Comparison of ENCODE assay signal across 8 cellular contexts in the genomic region with DNA sequence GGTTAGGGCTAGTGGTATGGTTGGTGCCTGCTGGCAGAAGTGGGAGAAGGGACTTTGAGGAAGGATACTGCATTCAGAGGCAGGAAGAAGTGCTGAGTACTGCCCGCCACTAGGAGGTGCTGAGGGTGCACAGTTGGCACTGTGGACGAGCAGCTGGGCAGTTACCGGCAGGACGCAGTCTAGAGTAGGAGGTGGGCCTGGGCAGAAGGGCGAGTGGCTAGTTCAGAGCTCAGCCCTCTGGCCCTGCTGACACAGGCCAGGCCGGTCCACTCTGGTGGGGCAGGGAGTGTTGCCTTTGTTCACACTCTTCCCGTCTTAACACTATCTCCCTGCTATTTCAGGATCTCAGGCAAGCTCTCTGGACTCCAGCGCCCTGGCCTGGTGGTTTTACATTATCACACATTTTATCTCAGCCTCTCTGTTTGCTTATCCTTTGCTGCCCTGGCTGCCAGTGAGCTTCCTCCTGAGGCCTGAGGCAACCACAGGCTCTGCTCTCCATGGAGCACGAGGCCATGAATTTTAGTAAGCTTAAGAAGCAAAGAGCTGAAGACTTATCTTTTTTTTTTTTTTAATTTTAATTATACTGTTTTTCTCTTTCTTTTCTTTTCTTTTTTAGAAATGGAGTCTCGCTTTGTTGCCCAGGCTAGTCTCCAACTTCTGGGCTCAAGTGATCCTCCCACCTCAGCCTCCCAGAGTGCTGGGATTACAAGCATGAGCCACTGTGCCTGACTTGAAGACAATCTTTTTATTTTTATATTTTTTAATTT. TPM values are rescaled to one million over a fixed set of nuclear protein-coding genes. Genes with fewer than 3 reads are reported as not detected.
DNase-seq lines count a peak whose midpoint lies in the region; ATAC-seq, FAIRE-seq and TF ChIP-seq lines count a peak whose summit lies in the region.

No MANE protein-coding gene starts in this region.

- H3K9ac ChIP-seq in OCI-LY3 (ENCODE audit: low read length) (no peak overlapping the region), neural cell (ENCODE audit: low read length) (no peak overlapping the region)

- POLR2A ChIA-PET in Caco-2 (lab: Charles Lee) = interaction anchor here (0.6 to 1.0 kb wide), 4 partner anchors 20 to 243 kb away, joined by 3 to 6 read pairs (median 6); no protein-coding TSS in a partner anchor

- H3K4me3 ChIP-seq in Caco-2 (ENCODE audit: low read depth, low read length) (no peak overlapping the region), OCI-LY3 (ENCODE audit: low read length) (no peak overlapping the region), neural cell (ENCODE audit: low read length) (no peak overlapping the region), suprapubic skin (no peak overlapping the region)

- DNase-seq in Caco-2 = peak; percentile 83 to 89
- peak; percentile 7 for DNase-seq in HS-27A (ENCODE audit: low read depth)
- peak; percentile 13 for DNase-seq in activated T-helper 2 cell treated with anti-CD3 and anti-CD28 coated beads, Interferon-gamma antibody, Interleukin-2, Interleukin-4, amounts not matched to agents 10 μg/mL and 5 μg/mL and 100 μg/mL, durations not matched to agents 14 hours and 24 hours and 36 hours (ENCODE audit: low spot score)
- peak; percentile 35 to 78 for DNase-seq in frontal cortex (ENCODE audit: low spot score in 2 of 2)
- DNase-seq in suprapubic skin (ENCODE audit: low spot score in 2 of 2) = peak; percentile 78 to 87

- H3K4me2 ChIP-seq in OCI-LY3 (ENCODE audit: low read length) (no peak overlapping the region), neural cell (ENCODE audit: low read length) (no peak overlapping the region)

- peak; percentile 89 to 94 for TF ChIP-seq CTCF in Caco-2 (IDR thresholded peaks at IDR 0.05; ENCODE audit: insufficient read depth in 1 of 2, low read depth in 1 of 2, low read length in 1 of 2, severe bottlenecking in 1 of 2, unreplicated experiment in 1 of 2)
- TF ChIP-seq CTCF in OCI-LY3 (IDR thresholded peaks at IDR 0.05; ENCODE audit: low read depth, low read length) = peak; percentile 81
- peak; percentile 68 for TF ChIP-seq CTCF in neural cell (IDR thresholded peaks at IDR 0.05; ENCODE audit: poor library complexity, severe bottlenecking)
- peak; percentile 37 to 78 for TF ChIP-seq CTCF in suprapubic skin (IDR thresholded peaks at IDR 0.05)

- CTCF ChIA-PET in Caco-2 (lab: Charles Lee) = interaction anchor here (0.6 to 1.7 kb wide), 34 partner anchors 9 to 217 kb away, joined by 3 to 36 read pairs (median 4); a partner anchor contains a TSS

- no peaks in the 10 kb centered on the region for H3K27me3 Mint-ChIP-seq in Caco-2 (ENCODE audit: insufficient read depth, unreplicated experiment)
- no peaks in the 10 kb centered on the region for H3K27me3 Mint-ChIP-seq in activated T-helper 2 cell treated with anti-CD3 and anti-CD28 coated beads, Interferon-gamma antibody, Interleukin-2, Interleukin-4, amounts not matched to agents 10 μg/mL and 5 μg/mL and 100 μg/mL, durations not matched to agents 14 hours and 24 hours and 36 hours (ENCODE audit: low read depth)

- no peak overlapping the region for H2AFZ ChIP-seq in OCI-LY3 (ENCODE audit: low read depth, low read length)
- no peak overlapping the region for H2AFZ ChIP-seq in neural cell (ENCODE audit: low read depth, low read length)

- FAIRE-seq in frontal cortex (lab: Jason Lieb, UNC) = no peak

- peaks cover 37% of the 10 kb centered on the region for H3K36me3 Mint-ChIP-seq in Caco-2 (ENCODE audit: insufficient read depth, unreplicated experiment)
- peaks cover 41% of the 10 kb centered on the region for H3K36me3 Mint-ChIP-seq in activated T-helper 2 cell treated with anti-CD3 and anti-CD28 coated beads, Interferon-gamma antibody, Interleukin-2, Interleukin-4, amounts not matched to agents 10 μg/mL and 5 μg/mL and 100 μg/mL, durations not matched to agents 14 hours and 24 hours and 36 hours (ENCODE audit: low read depth)

- no peak for ATAC-seq in GM18861 (IDR thresholded peaks at IDR 0.05; ENCODE audit: unreplicated experiment)

- H3K9me2 ChIP-seq in neural cell (ENCODE audit: insufficient read depth, low read length) = no peaks in the 10 kb centered on the region

- H3F3A ChIP-seq in neural cell (ENCODE audit: insufficient read depth, low read length, poor library complexity, severe bottlenecking) = no peaks in the 10 kb centered on the region

- BruUV-seq in Caco-2 (replicated peaks; lab: Mats Ljungman, UMichigan) = no TSS peak

- H4K20me1 ChIP-seq in OCI-LY3 (ENCODE audit: insufficient read depth, low read length) (no peaks in the 10 kb centered on the region), neural cell (ENCODE audit: insufficient read depth) (no peaks in the 10 kb centered on the region)

- TF ChIP-seq RAD21 in neural cell (conservative IDR thresholded peaks at IDR 0.05) = peak; percentile 67

- TF ChIP-seq EP300 in neural cell (conservative IDR thresholded peaks at IDR 0.05; ENCODE audit: poor library complexity, severe bottlenecking) (no peak), suprapubic skin (IDR thresholded peaks at IDR 0.05) (no peak)

- peak overlapping the region; percentile 97 for H3K27ac Mint-ChIP-seq in Caco-2 (ENCODE audit: unreplicated experiment)
- H3K27ac Mint-ChIP-seq in activated T-helper 2 cell treated with anti-CD3 and anti-CD28 coated beads, Interferon-gamma antibody, Interleukin-2, Interleukin-4, amounts not matched to agents 10 μg/mL and 5 μg/mL and 100 μg/mL, durations not matched to agents 14 hours and 24 hours and 36 hours = no peak overlapping the region

- H3K9me3 Mint-ChIP-seq in Caco-2 (ENCODE audit: unreplicated experiment) = no peaks in the 10 kb centered on the region
- H3K9me3 Mint-ChIP-seq in activated T-helper 2 cell treated with anti-CD3 and anti-CD28 coated beads, Interferon-gamma antibody, Interleukin-2, Interleukin-4, amounts not matched to agents 10 μg/mL and 5 μg/mL and 100 μg/mL, durations not matched to agents 14 hours and 24 hours and 36 hours = no peaks in the 10 kb centered on the region

- H3K27me3 ChIP-seq in Caco-2 (replicated peaks; ENCODE audit: control insufficient read depth, insufficient read depth, low read length) (no peaks in the 10 kb centered on the region), OCI-LY3 (ENCODE audit: low read depth, low read length) (no peaks in the 10 kb centered on the region), neural cell (ENCODE audit: insufficient read depth, low read depth, low read length) (no peaks in the 10 kb centered on the region), suprapubic skin (no peaks in the 10 kb centered on the region)

- intact Hi-C loops in Caco-2 (cut with micrococcal nuclease; ENCODE audit: unreplicated experiment) = loop anchor here (1.0 to 10.0 kb wide), 6 partner anchors 18 to 117 kb away; a partner anchor contains a TSS
- intact Hi-C loops in activated T-helper 2 cell treated with anti-CD3 and anti-CD28 coated beads, Interferon-gamma antibody, Interleukin-2, Interleukin-4, amounts not matched to agents 10 μg/mL and 5 μg/mL and 100 μg/mL, durations not matched to agents 14 hours and 24 hours and 36 hours (cut with micrococcal nuclease) = no loop called here

- peaks cover 16% of the 10 kb centered on the region for H3K4me1 Mint-ChIP-seq in Caco-2 (ENCODE audit: low read depth, unreplicated experiment)
- H3K4me1 Mint-ChIP-seq in activated T-helper 2 cell treated with anti-CD3 and anti-CD28 coated beads, Interferon-gamma antibody, Interleukin-2, Interleukin-4, amounts not matched to agents 10 μg/mL and 5 μg/mL and 100 μg/mL, durations not matched to agents 14 hours and 24 hours and 36 hours (ENCODE audit: low read depth) = no peaks in the 10 kb centered on the region

- H3K79me2 ChIP-seq in OCI-LY3 (ENCODE audit: low read length) = no peaks in the 10 kb centered on the region
- H3K79me2 ChIP-seq in neural cell (replicated peaks; ENCODE audit: insufficient read depth, low read length) = no peaks in the 10 kb centered on the region

- H3K9me3 ChIP-seq in Caco-2 (no peaks in the 10 kb centered on the region), OCI-LY3 (ENCODE audit: insufficient read depth, low read length) (no peaks in the 10 kb centered on the region), neural cell (ENCODE audit: low read length) (no peaks in the 10 kb centered on the region), suprapubic skin (no peaks in the 10 kb centered on the region)

- WGBS in suprapubic skin = 43% methylated on average over 10 of the region's 10 CpGs

- H3K27ac ChIP-seq in OCI-LY3 (ENCODE audit: low read length) (no peak overlapping the region), neural cell (ENCODE audit: low read length) (no peak overlapping the region), suprapubic skin (no peak overlapping the region)

- H3K36me3 ChIP-seq in Caco-2 (ENCODE audit: control insufficient read depth, insufficient read depth, low read length) (no peaks in the 10 kb centered on the region; the same call in 1 of the 2 replicates), OCI-LY3 (replicated peaks; ENCODE audit: low read depth, low read length) (peaks cover 7% of the 10 kb centered on the region), neural cell (ENCODE audit: insufficient read depth, low read length) (peaks cover 5% of the 10 kb centered on the region), suprapubic skin (peaks cover 80% of the 10 kb centered on the region)

- peaks cover 15% of the 10 kb centered on the region; the same call in 1 of the 2 replicates for H3K4me1 ChIP-seq in Caco-2
- no peaks in the 10 kb centered on the region for H3K4me1 ChIP-seq in OCI-LY3 (ENCODE audit: low read length)
- H3K4me1 ChIP-seq in suprapubic skin = peaks cover 5% of the 10 kb centered on the region

- peak overlapping the region; percentile 63 for H3K4me3 Mint-ChIP-seq in Caco-2 (ENCODE audit: unreplicated experiment)
- no peak overlapping the region for H3K4me3 Mint-ChIP-seq in activated T-helper 2 cell treated with anti-CD3 and anti-CD28 coated beads, Interferon-gamma antibody, Interleukin-2, Interleukin-4, amounts not matched to agents 10 μg/mL and 5 μg/mL and 100 μg/mL, durations not matched to agents 14 hours and 24 hours and 36 hours (ENCODE audit: low read depth)

- TF ChIP-seq POLR2A in suprapubic skin (IDR thresholded peaks at IDR 0.05) = no peak

RNA-seq across cellular contexts. Expression of a gene that starts 26.9 kb away (rescaled TPM):
- total RNA-seq in Caco-2 (2022) (26.2 and 26.8 TPM in 2 replicates), frontal cortex (6.5 TPM), suprapubic skin (10 to 100 TPM; 19.1 to 29.8 (median 22.8) TPM)
- 24.2 and 31.4 TPM in 2 replicates for total RNA-seq in activated T-helper 2 cell treated with anti-CD3 and anti-CD28 coated beads, Interferon-gamma antibody, Interleukin-2, Interleukin-4, amounts not matched to agents 10 μg/mL and 5 μg/mL and 100 μg/mL, durations not matched to agents 14 hours and 24 hours and 36 hours
- 6.7 and 7.0 TPM in 2 replicates for polyA plus RNA-seq in neural cell
- polyA minus RNA-seq in neural cell = 5.4 and 8.1 TPM in 2 replicates

RNA-seq across cellular contexts. Expression of a gene that starts 27.1 kb away (rescaled TPM):
- total RNA-seq in Caco-2 (2022) (66.9 and 67.2 TPM in 2 replicates), frontal cortex (67.7 TPM), suprapubic skin (100 to 1,000 TPM in 1 of 4 donors, 10 to 100 TPM in 3; 44.7 to 136 (median 67.7) TPM)
- total RNA-seq in activated T-helper 2 cell treated with anti-CD3 and anti-CD28 coated beads, Interferon-gamma antibody, Interleukin-2, Interleukin-4, amounts not matched to agents 10 μg/mL and 5 μg/mL and 100 μg/mL, durations not matched to agents 14 hours and 24 hours and 36 hours = 73.4 and 77.7 TPM in 2 replicates
- 42.2 and 48.0 TPM in 2 replicates for polyA plus RNA-seq in neural cell
- polyA minus RNA-seq in neural cell = 67.2 and 83.7 TPM in 2 replicates

RNA-seq across cellular contexts. Expression of a gene that starts 31.5 kb away (rescaled TPM):
- total RNA-seq in Caco-2 (2022) (76.0 and 82.7 TPM in 2 replicates), frontal cortex (53.4 TPM), suprapubic skin (10 to 100 TPM; 52.7 to 75.3 (median 71.9) TPM)
- total RNA-seq in activated T-helper 2 cell treated with anti-CD3 and anti-CD28 coated beads, Interferon-gamma antibody, Interleukin-2, Interleukin-4, amounts not matched to agents 10 μg/mL and 5 μg/mL and 100 μg/mL, durations not matched to agents 14 hours and 24 hours and 36 hours = 79.2 and 80.1 TPM in 2 replicates
- polyA plus RNA-seq in neural cell = 46.8 and 50.2 TPM in 2 replicates
- polyA minus RNA-seq in neural cell = 91.9 and 102 TPM in 2 replicates

Comparison
In these comparisons a context has a peak if more than half of its experiments do, and no peak if none do; other contexts are left out.
1. DNase-seq: peak in every context shown above with its lines; median percentile 86 in Caco-2; 82 in suprapubic skin; 56 in frontal cortex; 13 in activated T-helper 2 cell treated with anti-CD3 and anti-CD28 coated beads, Interferon-gamma antibody, Interleukin-2, Interleukin-4, amounts not matched to agents 10 μg/mL and 5 μg/mL and 100 μg/mL, durations not matched to agents 14 hours and 24 hours and 36 hours; 7 in HS-27A.